ENCODE assay signal across 33 cellular contexts in the genomic region with DNA sequence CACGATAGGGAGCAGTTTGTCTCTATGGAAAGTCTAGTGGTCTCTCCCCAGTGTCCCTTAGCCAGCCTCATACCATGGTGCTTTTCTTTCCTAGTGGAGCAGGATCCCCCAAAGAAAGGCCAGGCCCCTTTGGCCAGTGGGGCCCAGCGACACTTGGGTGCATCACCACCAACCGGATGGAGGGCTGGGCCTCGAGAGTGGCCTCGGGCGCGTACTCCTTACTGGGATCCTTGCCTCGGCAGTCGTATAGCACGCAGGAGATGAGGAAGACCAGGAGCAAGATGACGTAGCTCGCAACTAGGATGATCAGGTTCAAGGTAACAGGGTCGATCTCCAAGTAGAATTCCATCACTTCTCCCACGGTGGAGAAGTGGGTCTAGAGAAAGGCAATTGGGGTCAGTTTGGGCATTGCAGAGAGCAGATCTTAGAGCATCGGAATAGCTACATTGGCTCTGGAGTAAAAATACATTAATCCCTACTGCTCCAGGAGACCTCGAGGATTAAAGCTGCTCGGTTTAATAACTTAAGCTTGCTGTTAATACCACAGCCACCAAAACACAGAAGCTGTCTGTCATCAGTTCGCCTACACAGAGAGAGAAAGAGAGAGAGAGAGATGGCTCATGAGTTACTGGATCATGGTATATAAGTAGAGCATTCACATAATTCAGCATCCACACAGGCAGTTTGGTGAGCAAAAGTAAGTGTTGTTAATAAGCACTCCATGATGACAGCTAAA. TPM values are rescaled to one million over a fixed set of nuclear protein-coding genes. Genes with fewer than 3 reads are reported as not detected.
"Had no signal": no experiment of that assay in that cellular context is flagged by ENCODE, and none has a peak within 500 bp of the region (broad histone marks: within the 10 kb centered on the region; RNA-seq: fewer than 3 reads in every experiment).

A gene (minus strand): TSS at position 467 of the 736 bp plus-strand sequence.

- H3K4me1 ChIP-seq: ascending aorta, Peyer's patch, SJCRH30 had no signal

- H3K36me3 ChIP-seq: ascending aorta, Peyer's patch, SJCRH30 had no signal

- ATAC-seq: activated CD8-positive, alpha-beta memory T cell treated with anti-CD3 and anti-CD28 coated beads, Interleukin-2, amount 10 ng/mL, durations not matched to agents 7 days and 5 days; activated naive CD8-positive, alpha-beta T cell treated with anti-CD3 and anti-CD28 coated beads, Interleukin-2, amount 50 U/mL, for 24 hours; body of pancreas; WTC11 had no signal

- H3K9me3 ChIP-seq: ascending aorta, body of pancreas, Peyer's patch, SJCRH30, SK-N-SH had no signal

- H3K27me3 ChIP-seq: ascending aorta, body of pancreas, Peyer's patch, SJCRH30 had no signal

- H3K4me3 ChIP-seq: ascending aorta, body of pancreas, Peyer's patch, SJCRH30 had no signal

- H3K27ac ChIP-seq: ascending aorta, body of pancreas, Peyer's patch, RWPE1, SJCRH30 had no signal

- DNase-seq: activated CD4-positive, alpha-beta T cell treated with anti-CD3 and anti-CD28 coated beads for 48 hours; activated CD4-positive, alpha-beta T cell treated with anti-CD3 and anti-CD28 coated beads, Interleukin-2, amount 50 U/mL, for 4 hours; activated CD4-positive, CD25-positive, alpha-beta regulatory T cell treated with anti-CD3 and anti-CD28 coated beads, Interleukin-2, amount 50 U/mL, for 72 hours; activated CD8-positive, alpha-beta memory T cell treated with anti-CD3 and anti-CD28 coated beads, Interleukin-2, amount 10 ng/mL, durations not matched to agents 7 days and 5 days; activated effector memory CD4-positive, alpha-beta T cell treated with Interleukin-2 at 50 U/mL for 16 hours; activated naive CD4-positive, alpha-beta T cell treated with Interleukin-2 at 50 U/mL for 16 hours; activated naive CD8-positive, alpha-beta T cell treated with anti-CD3 and anti-CD28 coated beads, Interleukin-2, amount 50 U/mL, for 24 hours; activated T-cell treated with anti-CD3 and anti-CD28 coated beads, Interleukin-2, amount 50 U/mL, for 24 hours; amniotic stem cell; body of pancreas; central memory CD4-positive, alpha-beta T cell; KBM-7; MV-4-11; NCI-H1092 treated with DMSO at 0.1 percent for 48 hours; NCI-H1417 treated with DMSO at 0.1 percent for 48 hours; NCI-H1694; NCI-H2029; NCI-H345; NCI-H510A treated with DMSO at 0.1 percent for 48 hours; Peyer's patch; Right ventricle myocardium superior; SJCRH30; SK-N-SH had no signal

- H3K9ac ChIP-seq: SK-N-SH had no signal

- FAIRE-seq: bronchial epithelial cell had no signal

- H3K9me2 ChIP-seq: SK-N-SH had no signal

- H3K4me2 ChIP-seq: SK-N-SH had no signal

RNA-seq across cellular contexts. Expression of the gene that starts here (rescaled TPM):
- total RNA-seq: activated CD8-positive, alpha-beta memory T cell treated with anti-CD3 and anti-CD28 coated beads, Interleukin-2, amount 10 ng/mL, durations not matched to agents 7 days and 5 days; activated naive CD4-positive, alpha-beta T cell treated with anti-CD3 and anti-CD28 coated beads, Interleukin-2, amount 50 U/mL, for 72 hours; activated T-helper 1 cell treated with anti-CD3 and anti-CD28 coated beads, Interleukin-12 subunit alpha, Interleukin-12 subunit beta, Interleukin-2, Interleukin-4 antibody, amounts not matched to agents 30 ng/mL and 10 ng/mL and 1 ng/mL, durations not matched to agents 14 hours and 24 hours and 36 hours; ascending aorta; body of pancreas; bronchial epithelial cell; chondrocyte; LHCN-M2; MCF 10A; Peyer's patch; Right ventricle myocardium superior; SJCRH30; T-helper 1 cell treated with Interleukin-12 subunit alpha and Interleukin-12 subunit beta and Interleukin-4 antibody, amounts not matched to agents 30 ng/mL and 1 ng/mL, for 36 hours; WTC11 had no signal
- polyA plus RNA-seq: SK-N-SH had no signal
